Comparison of ENCODE assay signal across 1 cellular context in the genomic region with DNA sequence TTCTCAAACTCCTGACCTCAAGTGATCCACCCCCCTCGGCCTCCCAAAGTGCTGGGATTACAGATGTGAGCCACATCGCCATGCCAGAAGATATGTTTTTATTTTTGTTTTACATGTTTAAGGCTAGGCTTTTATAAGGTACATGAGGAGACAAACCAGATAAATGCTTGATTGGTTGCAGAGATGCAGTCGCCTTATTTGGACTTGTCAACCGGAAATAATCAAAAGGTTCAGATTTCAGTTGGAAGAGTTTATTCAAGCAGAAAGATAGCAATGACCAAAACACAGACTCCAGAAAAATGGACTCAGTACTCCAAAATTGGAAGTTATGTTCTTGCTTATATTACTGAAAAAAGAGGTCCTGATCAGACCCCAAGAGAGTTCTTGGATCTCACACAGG. TPM values are rescaled to one million over a fixed set of nuclear protein-coding genes. Genes with fewer than 3 reads are reported as not detected.
"Had no signal": no experiment of that assay in that cellular context is flagged by ENCODE, and none has a peak within 500 bp of the region (broad histone marks: within the 10 kb centered on the region; RNA-seq: fewer than 3 reads in every experiment).

No MANE protein-coding gene starts in this region.

RNA-seq across cellular contexts. Expression of gene ZNF439, which starts 1.8 kb away (rescaled TPM):
- polyA plus RNA-seq: cardiac muscle cell had no signal
